In genomic region chr4:152663203-152664066, GRCh38 we compare ENCODE assay signal across 10 cellular contexts. TPM values are rescaled to one million over a fixed set of nuclear protein-coding genes. Genes with fewer than 3 reads are reported as not detected.
DNase-seq lines count a peak whose midpoint lies in the region; ATAC-seq and TF ChIP-seq lines count a peak whose summit lies in the region.
"Had no signal": no experiment of that assay in that cellular context is flagged by ENCODE, and none has a peak within 500 bp of the region (broad histone marks: within the 10 kb centered on the region; RNA-seq: fewer than 3 reads in every experiment).

No MANE protein-coding gene starts in this region.

- no peaks in the 10 kb centered on the region for H3K27me3 Mint-ChIP-seq in CD14-positive monocyte (ENCODE audit: low read depth in 3 of 3)
- no peaks in the 10 kb centered on the region for H3K27me3 Mint-ChIP-seq in activated naive CD8-positive, alpha-beta T cell treated with anti-CD3 and anti-CD28 coated beads, Interleukin-2, amount 50 U/mL, for 24 hours

- intact Hi-C loops in CD14-positive monocyte (cut with micrococcal nuclease), result no loop called here

- H3K9me3 Mint-ChIP-seq in CD14-positive monocyte, result peaks cover 2 to 10% (median 6%) of the 10 kb centered on the region in 7 donors
- H3K9me3 Mint-ChIP-seq in activated naive CD8-positive, alpha-beta T cell treated with anti-CD3 and anti-CD28 coated beads, Interleukin-2, amount 50 U/mL, for 24 hours, result peaks cover 7% of the 10 kb centered on the region

- ATAC-seq in GM19438 (IDR thresholded peaks at IDR 0.05; ENCODE audit: low read depth, unreplicated experiment) (peak; percentile 42), HG03432 (IDR thresholded peaks at IDR 0.05; ENCODE audit: unreplicated experiment) (peak; percentile 60)
- ATAC-seq in activated naive CD8-positive, alpha-beta T cell treated with anti-CD3 and anti-CD28 coated beads, Interleukin-2, amount 50 U/mL, for 24 hours, result no peak

- peaks cover 59% of the 10 kb centered on the region for H3K4me1 Mint-ChIP-seq in CD14-positive monocyte
- H3K4me1 Mint-ChIP-seq in activated naive CD8-positive, alpha-beta T cell treated with anti-CD3 and anti-CD28 coated beads, Interleukin-2, amount 50 U/mL, for 24 hours, result peaks cover 29% of the 10 kb centered on the region

- in situ Hi-C loops in ACHN (cut with HindIII; ENCODE audit: low pct_ligation_motif_present, low pct_unique_long_range_greater_than_20kb, low sequenced_read_pairs), result no loop called here

- peak overlapping the region; percentile 64 to 84 for H3K4me3 Mint-ChIP-seq in CD14-positive monocyte
- H3K4me3 Mint-ChIP-seq in activated naive CD8-positive, alpha-beta T cell treated with anti-CD3 and anti-CD28 coated beads, Interleukin-2, amount 50 U/mL, for 24 hours, result no peak overlapping the region

- no peak for DNase-seq in CD14-positive monocyte (ENCODE audit: low spot score)
- no peak for DNase-seq in activated naive CD8-positive, alpha-beta T cell treated with anti-CD3 and anti-CD28 coated beads, Interleukin-2, amount 50 U/mL, for 24 hours
- no peak for DNase-seq in COR-L47 (lab: John Stamatoyannopoulos, UW)
- no peak for DNase-seq in activated T-cell treated with anti-CD3 and anti-CD28 coated beads, Interleukin-2, amount 50 U/mL, for 1 hour
- DNase-seq in activated CD4-positive, alpha-beta T cell treated with anti-CD3 and anti-CD28 coated beads for 4 hours, result no peak
- DNase-seq in ACHN, result no peak
- DNase-seq: effector CD4-positive, alpha-beta T cell; retina had no signal

- peaks cover 45 to 52% of the 10 kb centered on the region in 2 donors for H3K36me3 Mint-ChIP-seq in CD14-positive monocyte
- peaks cover 7% of the 10 kb centered on the region for H3K36me3 Mint-ChIP-seq in activated naive CD8-positive, alpha-beta T cell treated with anti-CD3 and anti-CD28 coated beads, Interleukin-2, amount 50 U/mL, for 24 hours (ENCODE audit: low read depth)

- H3K27ac Mint-ChIP-seq in CD14-positive monocyte, result peak overlapping the region; percentile 90 to 99 (median 95)
- H3K27ac Mint-ChIP-seq in activated naive CD8-positive, alpha-beta T cell treated with anti-CD3 and anti-CD28 coated beads, Interleukin-2, amount 50 U/mL, for 24 hours, result peak overlapping the region; percentile 65

- TF ChIP-seq CTCF in CD14-positive monocyte (IDR thresholded peaks at IDR 0.05), result no peak

RNA-seq across cellular contexts. Expression of gene TMEM154, which starts 16.4 kb away (rescaled TPM):
- 100 to 1,000 TPM; 117 to 157 TPM for polyA plus RNA-seq in CD14-positive monocyte
